In genomic region chr15:101620645-101621044, GRCh38 we compare ENCODE assay signal across 27 cellular contexts. TPM values are rescaled to one million over a fixed set of nuclear protein-coding genes. Genes with fewer than 3 reads are reported as not detected.
DNase-seq lines count a peak whose midpoint lies in the region; ATAC-seq lines count a peak whose summit lies in the region.
"Had no signal": no experiment of that assay in that cellular context is flagged by ENCODE, and none has a peak within 500 bp of the region (broad histone marks: within the 10 kb centered on the region; RNA-seq: fewer than 3 reads in every experiment).

No MANE protein-coding gene starts in this region.

- DNase-seq in RPMI8226 (peak; percentile 30), myocyte (ENCODE audit: low read depth) (peak; percentile 61), ACHN (no peak)
- DNase-seq: activated CD4-positive, alpha-beta T cell treated with anti-CD3 and anti-CD28 coated beads, Interleukin-2, amount 50 U/mL, for 1 hour; Caco-2; caudate nucleus; DND-41; H9; heart right ventricle; mammary epithelial cell; NCI-H1417 treated with DMSO at 0.1 percent for 48 hours; NCI-H2081 treated with DMSO at 0.1 percent for 48 hours; NCI-H345; NCI-H748 treated with DMSO at 0.1 percent for 48 hours; OCI-M1; stimulated activated CD4-positive, alpha-beta T cell treated with anti-CD3 and anti-CD28 coated beads, Interleukin-2, amount 100 ng/mL, for 24 hours; T1000 had no signal

- in situ Hi-C loops in ACHN (cut with HindIII; ENCODE audit: low pct_ligation_motif_present, low pct_unique_long_range_greater_than_20kb, low sequenced_read_pairs): no loop called here

- peaks cover 35 to 43% (median 38%) of the 10 kb centered on the region in 11 experiments for H3K9me3 ChIP-seq in BLaER1 treated with 17β-estradiol and CSF1 and Interleukin-3, amounts not matched to agents 10 nM and 100 nM (replicated peaks in 1 of 11)
- H3K9me3 ChIP-seq: A549, Caco-2 had no signal

- ATAC-seq in GM21786 (IDR thresholded peaks at IDR 0.05; ENCODE audit: unreplicated experiment) (peak; percentile 53), HG02763 (IDR thresholded peaks at IDR 0.05; ENCODE audit: unreplicated experiment) (no peak), GM21528 (IDR thresholded peaks at IDR 0.05; ENCODE audit: low FRiP score, unreplicated experiment) (no peak), GM18519 (IDR thresholded peaks at IDR 0.05; ENCODE audit: low FRiP score, unreplicated experiment) (no peak)
- ATAC-seq: A549, heart right ventricle, Right ventricle myocardium inferior, WTC11 had no signal

- peaks cover 49 to 85% (median 78%) of the 10 kb centered on the region in 10 experiments for H3K4me1 ChIP-seq in BLaER1 treated with 17β-estradiol and CSF1 and Interleukin-3, amounts not matched to agents 10 nM and 100 nM

- H4K20me1 ChIP-seq in BLaER1 treated with 17β-estradiol and CSF1 and Interleukin-3, amounts not matched to agents 10 nM and 100 nM: peaks cover 0 to 14% (median 3%) of the 10 kb centered on the region in 11 experiments; a peak in 3 of 22 replicates

- peaks cover 1 to 30% (median 20%) of the 10 kb centered on the region in 11 experiments; a peak in 18 of 22 replicates for H3K36me3 ChIP-seq in BLaER1 treated with 17β-estradiol and CSF1 and Interleukin-3, amounts not matched to agents 10 nM and 100 nM

- H3K4me3 ChIP-seq in BLaER1 treated with 17β-estradiol and CSF1 and Interleukin-3, amounts not matched to agents 10 nM and 100 nM: peak overlapping the region in 1 of 10 experiments; percentile 1; a peak in 2 of 20 replicates
- H3K4me3 ChIP-seq: A549, ascending aorta, heart right ventricle, smooth muscle cell had no signal

- H3K27ac ChIP-seq in BLaER1 treated with 17β-estradiol and CSF1 and Interleukin-3, amounts not matched to agents 10 nM and 100 nM: peak overlapping the region in 9 of 11 experiments; percentile 9 to 63 (median 45); a peak in 13 of 22 replicates
- H3K27ac ChIP-seq: A549, ascending aorta, heart right ventricle had no signal

- H3K27me3 ChIP-seq in BLaER1 treated with 17β-estradiol and CSF1 and Interleukin-3, amounts not matched to agents 10 nM and 100 nM: no peaks in the 10 kb centered on the region
- H3K27me3 ChIP-seq: ascending aorta, heart right ventricle had no signal

- peak overlapping the region; percentile 71 to 94 (median 81) for H3K4me2 ChIP-seq in BLaER1 treated with 17β-estradiol and CSF1 and Interleukin-3, amounts not matched to agents 10 nM and 100 nM
- H3K4me2 ChIP-seq: A549, smooth muscle cell had no signal

- peak overlapping the region in 9 of 11 experiments; percentile 9 to 56 (median 39); a peak in 12 of 22 replicates for H3K9ac ChIP-seq in BLaER1 treated with 17β-estradiol and CSF1 and Interleukin-3, amounts not matched to agents 10 nM and 100 nM

RNA-seq across cellular contexts. Expression of gene TM2D3, which starts 31.5 kb away (rescaled TPM):
- total RNA-seq in myocyte: 39.4 and 51.5 TPM in 2 replicates
- 49.2 TPM for polyA plus RNA-seq in myocyte (2012)
